ENCODE assay signal across 21 cellular contexts in genomic region chr19:40682431-40682964, GRCh38.
"Had no signal": no experiment of that assay in that cellular context is flagged by ENCODE, and none has a peak within 500 bp of the region (broad histone marks: within the 10 kb centered on the region; RNA-seq: fewer than 3 reads in every experiment).

No MANE protein-coding gene starts in this region.

- ATAC-seq: activated CD8-positive, alpha-beta memory T cell treated with anti-CD3 and anti-CD28 coated beads, Interleukin-2, amount 10 ng/mL, durations not matched to agents 7 days and 5 days; PC-3; T-helper 17 cell; WTC11 had no signal

- DNase-seq: activated CD4-positive, alpha-beta T cell treated with anti-CD3 and anti-CD28 coated beads for 1 hour; activated CD4-positive, alpha-beta T cell treated with anti-CD3 and anti-CD28 coated beads, Interleukin-2, amount 10 ng/mL, durations not matched to agents 24 days and 14 days; activated CD4-positive, alpha-beta T cell treated with anti-CD3 and anti-CD28 coated beads, Interleukin-2, amount 50 U/mL, for 48 hours; activated CD8-positive, alpha-beta memory T cell treated with anti-CD3 and anti-CD28 coated beads, Interleukin-2, amount 10 ng/mL, durations not matched to agents 7 days and 5 days; activated effector memory CD4-positive, alpha-beta T cell treated with Interleukin-2 at 50 U/mL for 16 hours; activated naive CD4-positive, alpha-beta T cell; activated T-cell treated with anti-CD3 and anti-CD28 coated beads, Interleukin-2, amount 50 U/mL, for 24 hours; amniotic stem cell; KBM-7; NCI-H1048; NCI-H1417; NCI-H1930; NCI-H2171; NCI-H226; NCI-H69; PC-3; SHP77; T-helper 17 cell; T-helper 9 cell had no signal

- H3K4me3 ChIP-seq: SJSA1 had no signal

- H3K9me3 ChIP-seq: SJSA1 had no signal

- H3K27me3 ChIP-seq: SJSA1 had no signal

- H3K27ac ChIP-seq: SJSA1 had no signal
